ENCODE assay signal across 1 cellular context in the genomic region with DNA sequence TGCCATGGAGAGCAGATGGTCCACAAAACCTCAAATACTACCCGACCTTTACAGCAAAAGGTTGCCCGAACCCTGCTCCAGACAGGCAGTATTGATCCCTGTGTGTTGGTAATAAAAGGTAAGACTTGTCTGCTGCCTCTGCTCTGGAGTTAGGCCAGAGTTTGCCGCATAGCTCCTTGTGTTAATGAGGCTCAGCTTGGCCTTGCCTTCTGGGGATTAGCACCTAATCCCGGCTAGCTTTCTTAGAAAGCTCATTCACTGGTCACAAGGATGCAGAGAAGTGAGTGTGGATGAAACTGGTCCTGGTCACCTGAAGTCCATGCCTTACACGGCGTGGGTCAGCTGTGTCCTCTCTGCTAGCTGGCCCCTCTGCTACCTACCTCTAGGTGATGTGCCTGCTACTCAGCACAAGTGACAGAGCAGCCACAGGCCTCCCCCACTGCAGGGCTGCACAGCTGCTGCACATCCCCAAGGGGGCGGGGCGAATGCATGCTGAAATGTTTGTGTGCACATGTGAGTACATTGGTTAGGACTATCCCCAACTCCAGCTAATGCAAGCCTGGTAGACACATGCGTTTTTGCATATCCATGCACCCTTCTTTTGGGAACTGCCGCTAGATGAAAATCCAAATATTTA.
A peak's percentile ranks its signal among the peaks of the same experiment; 100 is the strongest.
TF ChIP-seq lines count a peak whose summit lies in the region.

No MANE protein-coding gene starts in this region.

TF ChIP-seq in K562, 482 proteins besides CTCF, POLR2A, EP300 and RAD21:
- TF ChIP-seq CHCHD3 (CRISPR knock-in tag; IDR thresholded peaks at IDR 0.05): no peak
- no peak for TF ChIP-seq SPI1 (IDR thresholded peaks at IDR 0.05; ENCODE audit: borderline replicate concordance, low read depth, low read length)
- TF ChIP-seq, protein P1, sequence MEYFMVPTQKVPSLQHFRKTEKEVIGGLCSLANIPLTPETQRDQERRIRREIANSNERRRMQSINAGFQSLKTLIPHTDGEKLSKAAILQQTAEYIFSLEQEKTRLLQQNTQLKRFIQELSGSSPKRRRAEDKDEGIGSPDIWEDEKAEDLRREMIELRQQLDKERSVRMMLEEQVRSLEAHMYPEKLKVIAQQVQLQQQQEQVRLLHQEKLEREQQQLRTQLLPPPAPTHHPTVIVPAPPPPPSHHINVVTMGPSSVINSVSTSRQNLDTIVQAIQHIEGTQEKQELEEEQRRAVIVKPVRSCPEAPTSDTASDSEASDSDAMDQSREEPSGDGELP (CRISPR knock-in tag; IDR thresholded peaks at IDR 0.05; ENCODE audit: borderline replicate concordance): peak; percentile 48; the same call in 1 of the 2 replicates
